18 cellular contexts compared by ENCODE assay signal in the genomic region with DNA sequence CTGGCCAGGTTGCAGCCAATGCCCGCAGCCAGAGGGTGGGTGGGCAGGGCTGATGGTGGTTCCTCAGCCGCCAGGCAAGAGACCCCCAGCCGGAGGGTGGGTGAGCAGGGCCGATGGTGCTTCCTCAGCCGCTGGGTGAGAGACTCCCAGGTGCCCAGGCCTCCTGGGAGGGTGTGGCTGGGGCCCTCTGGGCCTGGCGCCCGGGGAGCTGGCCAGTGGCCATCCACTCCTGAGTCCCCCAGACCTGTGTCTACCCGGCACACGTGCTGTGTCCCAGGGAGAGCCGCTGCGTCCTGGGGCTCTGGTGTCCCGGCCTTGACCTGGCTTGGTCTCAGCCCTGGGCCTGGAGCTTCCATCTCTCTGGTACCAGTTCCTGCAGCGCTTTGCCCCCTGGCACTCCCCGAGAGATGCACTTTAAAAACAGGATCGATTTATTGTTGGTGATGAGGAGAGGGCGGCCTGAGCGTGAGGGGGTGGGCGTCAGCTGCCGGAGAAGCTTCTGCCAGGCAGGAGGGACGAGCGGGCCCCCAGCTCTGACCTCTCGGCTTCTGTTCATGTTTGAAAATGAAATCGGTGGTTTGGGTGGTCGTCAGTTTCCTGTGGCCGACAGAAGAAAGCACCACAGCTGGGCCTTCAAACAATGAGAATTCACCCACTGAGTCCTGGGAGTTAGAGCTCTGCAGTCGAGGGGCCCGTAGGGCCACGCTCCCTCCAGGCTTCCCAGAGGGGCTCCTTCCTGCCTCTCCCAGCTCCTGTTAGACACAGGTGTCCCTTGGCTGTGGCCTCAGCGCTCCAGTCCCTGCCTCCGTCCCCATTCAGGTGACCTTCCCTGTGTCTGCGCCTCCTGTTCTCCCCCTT. TPM values are rescaled to one million over a fixed set of nuclear protein-coding genes. Genes with fewer than 3 reads are reported as not detected.
DNase-seq lines count a peak whose midpoint lies in the region; ATAC-seq, FAIRE-seq and TF ChIP-seq lines count a peak whose summit lies in the region.
"Had no signal": no experiment of that assay in that cellular context is flagged by ENCODE, and none has a peak within 500 bp of the region (broad histone marks: within the 10 kb centered on the region; RNA-seq: fewer than 3 reads in every experiment).

No MANE protein-coding gene starts in this region.

- ATAC-seq in pancreas = peak; percentile 11 to 68 (median 30)
- ATAC-seq: Panc1 had no signal

- no peaks in the 10 kb centered on the region for H3K9me3 ChIP-seq in right atrium auricular region
- no peaks in the 10 kb centered on the region for H3K9me3 ChIP-seq in pancreas
- H3K9me3 ChIP-seq: Caco-2 had no signal

- 52 to 58% methylated on average over 29 to 31 of the region's 31 CpGs for WGBS in pancreas, 2 donors

- TF ChIP-seq CTCF in chondrocyte (IDR thresholded peaks at IDR 0.05) (no peak), right atrium auricular region (IDR thresholded peaks at IDR 0.05) (no peak), pancreas (IDR thresholded peaks at IDR 0.05) (no peak), coronary artery (IDR thresholded peaks at IDR 0.05) (no peak)

- no peak for FAIRE-seq in pancreas (lab: Jason Lieb, UNC)

- intact Hi-C loops in pancreas (cut with DNase I) = loop anchor here in 1 of 3 donors (10.0 kb wide), 1 partner anchor 125 kb away; no protein-coding TSS in a partner anchor

- H3K27me3 ChIP-seq in right atrium auricular region (no peaks in the 10 kb centered on the region), pancreas (no peaks in the 10 kb centered on the region)

- H3K4me1 ChIP-seq in right atrium auricular region = peaks cover 0 to 61% of the 10 kb centered on the region in 2 donors
- peaks cover 9 to 34% (median 23%) of the 10 kb centered on the region in 3 donors for H3K4me1 ChIP-seq in pancreas
- H3K4me1 ChIP-seq: Caco-2 had no signal

- H3K4me3 ChIP-seq in right atrium auricular region (no peak overlapping the region), pancreas (no peak overlapping the region), coronary artery (no peak overlapping the region)

- H3K4me1 Mint-ChIP-seq in chondrocyte (ENCODE audit: low read depth) = no peaks in the 10 kb centered on the region
- H3K4me1 Mint-ChIP-seq: CD4-positive, CD25-positive, alpha-beta regulatory T cell; IgD-negative memory B cell had no signal

- no peak for TF ChIP-seq RAD21 in Ishikawa (IDR thresholded peaks at IDR 0.05; ENCODE audit: low read depth)

- no peaks in the 10 kb centered on the region for H3K36me3 Mint-ChIP-seq in chondrocyte (ENCODE audit: low read depth)
- H3K36me3 Mint-ChIP-seq: CD4-positive, CD25-positive, alpha-beta regulatory T cell; IgD-negative memory B cell had no signal

- no peaks in the 10 kb centered on the region for H3K9me3 Mint-ChIP-seq in chondrocyte (ENCODE audit: low read depth)
- H3K9me3 Mint-ChIP-seq: CD4-positive, CD25-positive, alpha-beta regulatory T cell; IgD-negative memory B cell had no signal

- no peak overlapping the region for H3K4me3 Mint-ChIP-seq in chondrocyte (ENCODE audit: unreplicated experiment)
- H3K4me3 Mint-ChIP-seq: CD4-positive, CD25-positive, alpha-beta regulatory T cell; IgD-negative memory B cell had no signal

- peaks cover 6% of the 10 kb centered on the region for H3K27me3 Mint-ChIP-seq in chondrocyte (ENCODE audit: low read depth)
- H3K27me3 Mint-ChIP-seq: IgD-negative memory B cell had no signal

- H3K36me3 ChIP-seq in right atrium auricular region (no peaks in the 10 kb centered on the region), pancreas (no peaks in the 10 kb centered on the region)

- no peak for TF ChIP-seq EP300 in Ishikawa (IDR thresholded peaks at IDR 0.05; ENCODE audit: borderline replicate concordance)

- DNase-seq in chondrocyte (ENCODE audit: low spot score) (peak; percentile 92), right atrium auricular region (ENCODE audit: low spot score) (no peak), pancreas (peak in 5 of 6 donors; percentile 56 to 81 (median 65)), putamen (ENCODE audit: low spot score) (no peak), coronary artery (ENCODE audit: low spot score) (no peak), ecto neural progenitor cell (ENCODE audit: low spot score) (no peak)
- no peak for DNase-seq in activated naive CD4-positive, alpha-beta T cell treated with anti-CD3 and anti-CD28 coated beads, Interleukin-2, amount 50 U/mL, for 16 hours
- DNase-seq: Caco-2; CD4-positive, CD25-positive, alpha-beta regulatory T cell; NCI-H146; NCI-H2081; NCI-H774; SHP77 treated with DMSO at 0.1 percent for 48 hours had no signal

- H3K27ac ChIP-seq in right atrium auricular region (peak overlapping the region; percentile 73 to 77), pancreas (peak overlapping the region in 1 of 4 donors; percentile 40), coronary artery (no peak overlapping the region)

- no peak overlapping the region for H3K27ac Mint-ChIP-seq in chondrocyte (ENCODE audit: unreplicated experiment)
- H3K27ac Mint-ChIP-seq: CD4-positive, CD25-positive, alpha-beta regulatory T cell; IgD-negative memory B cell had no signal

TF ChIP-seq in Ishikawa, 13 proteins besides CTCF, POLR2A, EP300 and RAD21:
- TF ChIP-seq TAF1 (IDR thresholded peaks at IDR 0.05; ENCODE audit: low read depth) (no peak), YY1 (IDR thresholded peaks at IDR 0.05; ENCODE audit: low read depth) (no peak), TCF12 (IDR thresholded peaks at IDR 0.05; ENCODE audit: low read depth) (peak; percentile 29; the same call in 1 of the 2 replicates), FOXM1 (IDR thresholded peaks at IDR 0.05; ENCODE audit: borderline replicate concordance, low read depth) (no peak)

RNA-seq across cellular contexts. Expression of gene DOK7, which starts 6.5 kb away (rescaled TPM):
- 0.37 TPM in 1 of 3 replicates, not detected in the others for total RNA-seq in chondrocyte
- total RNA-seq in right atrium auricular region = 10 to 100 TPM; 31.0 to 68.9 TPM
- total RNA-seq in pancreas = 1 to 10 TPM; 2.5 to 8.0 (median 4.2) TPM
- polyA plus RNA-seq in pancreas = 1 to 10 TPM; 2.8 to 5.8 TPM
- total RNA-seq: CD4-positive, CD25-positive, alpha-beta regulatory T cell; HT1080 had no signal

RNA-seq across cellular contexts. Expression of gene HGFAC, which starts 27.8 kb away (rescaled TPM):
- total RNA-seq in chondrocyte (0.28 to 0.36 TPM (median 0.35 TPM) in 3 replicates), right atrium auricular region (not detected), pancreas (under 1 TPM in 3 of 6 donors, not detected in 3; 0.09 to 0.47 (median 0.13) TPM)
- polyA plus RNA-seq in pancreas = 1 to 10 TPM; 1.2 to 2.2 TPM
- total RNA-seq: CD4-positive, CD25-positive, alpha-beta regulatory T cell; HT1080; NCI-H460 had no signal
- polyA plus RNA-seq: IgD-negative memory B cell had no signal

Comparison
In these comparisons a context has a peak if more than half of its experiments do, and no peak if none do; other contexts are left out.
1. DNase-seq: peak in chondrocyte (single experiment) and pancreas (5 of 6); none in right atrium auricular region (single experiment), activated naive CD4-positive, alpha-beta T cell treated with anti-CD3 and anti-CD28 coated beads, Interleukin-2, amount 50 U/mL, for 16 hours (single experiment), putamen (single experiment), coronary artery (single experiment) and ecto neural progenitor cell (single experiment).
2. H3K27ac ChIP-seq: peak in right atrium auricular region (2 of 2); none in coronary artery (0 of 2).